9 cellular contexts compared by ENCODE assay signal in genomic region chr3:94336076-94336741, GRCh38.
DNase-seq lines count a peak whose midpoint lies in the region; ATAC-seq and TF ChIP-seq lines count a peak whose summit lies in the region.
"Had no signal": no experiment of that assay in that cellular context is flagged by ENCODE, and none has a peak within 500 bp of the region (broad histone marks: within the 10 kb centered on the region; RNA-seq: fewer than 3 reads in every experiment).

No MANE protein-coding gene starts in this region.

- no peaks in the 10 kb centered on the region for H3K36me3 ChIP-seq in stomach
- no peaks in the 10 kb centered on the region for H3K36me3 ChIP-seq in esophagus squamous epithelium
- H3K36me3 ChIP-seq: neutrophil had no signal

- H3K9me3 ChIP-seq in stomach (no peaks in the 10 kb centered on the region), esophagus squamous epithelium (no peaks in the 10 kb centered on the region)
- H3K9me3 ChIP-seq: neutrophil had no signal

- 31 to 39% (median 37%) methylated on average over 3 of the region's 3 CpGs for WGBS in stomach, 5 donors
- WGBS in esophagus squamous epithelium, 2 donors = 27 to 34% methylated on average over 3 of the region's 3 CpGs

- no peak for TF ChIP-seq EP300 in stomach (IDR thresholded peaks at IDR 0.05)

- TF ChIP-seq POLR2A in stomach (IDR thresholded peaks at IDR 0.05) (no peak), esophagus squamous epithelium (IDR thresholded peaks at IDR 0.05) (no peak)

- no peaks in the 10 kb centered on the region for H3K4me1 ChIP-seq in stomach
- H3K4me1 ChIP-seq in esophagus squamous epithelium = peaks cover 0 to 8% (median 0%) of the 10 kb centered on the region in 3 donors

- no peak for ATAC-seq in activated CD4-positive, CD25-positive, alpha-beta regulatory T cell treated with anti-CD3 and anti-CD28 coated beads, Interleukin-2, amount 50 U/mL, for 24 hours

- intact Hi-C loops in stomach (cut with DNase I; ENCODE audit: low total_unique reads) (no loop called here), esophagus squamous epithelium (cut with DNase I) (no loop called here)

- H3K4me3 ChIP-seq in fibroblast of pulmonary artery (replicated peaks; ENCODE audit: low read depth, low read length) (no peak overlapping the region), stomach (no peak overlapping the region), esophagus squamous epithelium (no peak overlapping the region)

- H3K27me3 ChIP-seq in stomach (no peaks in the 10 kb centered on the region), esophagus squamous epithelium (no peaks in the 10 kb centered on the region)
- H3K27me3 ChIP-seq: neutrophil had no signal

- TF ChIP-seq CTCF in GM20000 (IDR thresholded peaks at IDR 0.05; ENCODE audit: extremely low read depth, missing control alignments) = no peak
- TF ChIP-seq CTCF in fibroblast of pulmonary artery (IDR thresholded peaks at IDR 0.05; ENCODE audit: low read length, missing control alignments) = peak; percentile 57
- TF ChIP-seq CTCF in stomach (IDR thresholded peaks at IDR 0.05) = peak in 3 of 7 experiments; percentile 30 to 46 (median 36)
- TF ChIP-seq CTCF in esophagus squamous epithelium (IDR thresholded peaks at IDR 0.05) = peak in 3 of 6 experiments; percentile 14 to 40 (median 27)

- DNase-seq in GM20000 (ENCODE audit: low spot score) (peak; percentile 4), NCI-H82 (lab: John Stamatoyannopoulos, UW) (peak; percentile 79), fibroblast of pulmonary artery (ENCODE audit: low read depth) (peak; percentile 74), pulmonary artery endothelial cell (ENCODE audit: low read depth, low spot score) (peak; percentile 1), NOMO-1 treated with dmso at 0.1 percent for 144 hours (lab: John Stamatoyannopoulos, UW; ENCODE audit: unreplicated experiment) (no peak), stomach (no peak), esophagus squamous epithelium (lab: John Stamatoyannopoulos, UW) (no peak)

- H3K27ac ChIP-seq in stomach = no peak overlapping the region
- H3K27ac ChIP-seq in esophagus squamous epithelium = no peak overlapping the region
- H3K27ac ChIP-seq: neutrophil had no signal

Comparison
In these comparisons a context has a peak if more than half of its experiments do, and no peak if none do; other contexts are left out.
1. DNase-seq: peak in GM20000 (single experiment), NCI-H82 (single experiment), fibroblast of pulmonary artery (single experiment) and pulmonary artery endothelial cell (single experiment); none in NOMO-1 treated with dmso at 0.1 percent for 144 hours (single experiment), stomach (single experiment) and esophagus squamous epithelium (single experiment).